In genomic region chr9:8365029-8365428, GRCh38 we compare ENCODE assay signal across 11 cellular contexts.
DNase-seq lines count a peak whose midpoint lies in the region; ATAC-seq and TF ChIP-seq lines count a peak whose summit lies in the region.
"Had no signal": no experiment of that assay in that cellular context is flagged by ENCODE, and none has a peak within 500 bp of the region (broad histone marks: within the 10 kb centered on the region; RNA-seq: fewer than 3 reads in every experiment).

No MANE protein-coding gene starts in this region.

- DNase-seq in chondrocyte (ENCODE audit: low spot score): no peak
- peak; percentile 33 for DNase-seq in retinal pigment epithelial cell (ENCODE audit: low read depth)
- no peak for DNase-seq in heart left ventricle
- DNase-seq in naive thymus-derived CD8-positive, alpha-beta T cell: no peak
- no peak for DNase-seq in NCI-H187 treated with DMSO at 0.1 percent for 48 hours (lab: John Stamatoyannopoulos, UW)
- DNase-seq in NCI-H2196 (lab: John Stamatoyannopoulos, UW; ENCODE audit: unreplicated experiment): no peak
- DNase-seq: activated naive CD8-positive, alpha-beta T cell treated with anti-CD3 and anti-CD28 coated beads, Interleukin-2, amount 10 ng/mL, durations not matched to agents 7 days and 5 days; foreskin keratinocyte; NCI-H69 had no signal

- peak overlapping the region; percentile 67 for H3K27ac Mint-ChIP-seq in chondrocyte (ENCODE audit: unreplicated experiment)
- H3K27ac Mint-ChIP-seq in naive thymus-derived CD8-positive, alpha-beta T cell: no peak overlapping the region
- H3K27ac Mint-ChIP-seq: activated naive CD8-positive, alpha-beta T cell treated with anti-CD3 and anti-CD28 coated beads, Interleukin-2, amount 10 ng/mL, durations not matched to agents 7 days and 5 days had no signal

- intact Hi-C loops in heart left ventricle (cut with DNase I): loop anchor here in 1 of 10 donors (10.0 kb wide), 1 partner anchor 400 kb away; no protein-coding TSS in a partner anchor

- WGBS in heart left ventricle, 4 donors: 26 to 54% (median 49%) methylated on average over 2 of the region's 2 CpGs

- no peaks in the 10 kb centered on the region for H3K9me3 ChIP-seq in heart left ventricle

- TF ChIP-seq POLR2A in heart left ventricle (IDR thresholded peaks at IDR 0.05): no peak

- H3K27me3 Mint-ChIP-seq in chondrocyte (ENCODE audit: low read depth): no peaks in the 10 kb centered on the region
- no peaks in the 10 kb centered on the region for H3K27me3 Mint-ChIP-seq in naive thymus-derived CD8-positive, alpha-beta T cell
- H3K27me3 Mint-ChIP-seq: activated naive CD8-positive, alpha-beta T cell treated with anti-CD3 and anti-CD28 coated beads, Interleukin-2, amount 10 ng/mL, durations not matched to agents 7 days and 5 days had no signal

- no peak overlapping the region for H3K27ac ChIP-seq in heart left ventricle
- H3K27ac ChIP-seq: foreskin keratinocyte had no signal

- H3K4me3 ChIP-seq in retinal pigment epithelial cell (ENCODE audit: low read length) (no peak overlapping the region), heart left ventricle (no peak overlapping the region)

- ATAC-seq in GM19043 (IDR thresholded peaks at IDR 0.05; ENCODE audit: low read depth, unreplicated experiment): peak; percentile 43
- peak; percentile 43 for ATAC-seq in HG03571 (IDR thresholded peaks at IDR 0.05; ENCODE audit: unreplicated experiment)
- no peak for ATAC-seq in heart left ventricle
- ATAC-seq in naive thymus-derived CD8-positive, alpha-beta T cell: no peak
- ATAC-seq: foreskin keratinocyte had no signal

- TF ChIP-seq CTCF in chondrocyte (IDR thresholded peaks at IDR 0.05) (no peak), retinal pigment epithelial cell (conservative IDR thresholded peaks at IDR 0.05; ENCODE audit: low read depth, low read length) (no peak), heart left ventricle (IDR thresholded peaks at IDR 0.05) (no peak)

- H3K4me3 Mint-ChIP-seq in chondrocyte (ENCODE audit: unreplicated experiment): no peak overlapping the region
- no peak overlapping the region for H3K4me3 Mint-ChIP-seq in naive thymus-derived CD8-positive, alpha-beta T cell
- H3K4me3 Mint-ChIP-seq: activated naive CD8-positive, alpha-beta T cell treated with anti-CD3 and anti-CD28 coated beads, Interleukin-2, amount 10 ng/mL, durations not matched to agents 7 days and 5 days had no signal

- H3K36me3 Mint-ChIP-seq in chondrocyte (ENCODE audit: low read depth): no peaks in the 10 kb centered on the region
- no peaks in the 10 kb centered on the region for H3K36me3 Mint-ChIP-seq in naive thymus-derived CD8-positive, alpha-beta T cell
- H3K36me3 Mint-ChIP-seq: activated naive CD8-positive, alpha-beta T cell treated with anti-CD3 and anti-CD28 coated beads, Interleukin-2, amount 10 ng/mL, durations not matched to agents 7 days and 5 days had no signal

- POLR2A ChIA-PET in naive thymus-derived CD8-positive, alpha-beta T cell (lab: Charles Lee): no interaction called here

- no peaks in the 10 kb centered on the region for H3K27me3 ChIP-seq in heart left ventricle
- H3K27me3 ChIP-seq: foreskin keratinocyte had no signal

- peaks cover 42% of the 10 kb centered on the region for H3K4me1 Mint-ChIP-seq in chondrocyte (ENCODE audit: low read depth)
- no peaks in the 10 kb centered on the region for H3K4me1 Mint-ChIP-seq in naive thymus-derived CD8-positive, alpha-beta T cell

- H3K36me3 ChIP-seq in heart left ventricle: no peaks in the 10 kb centered on the region

- H3K4me1 ChIP-seq in heart left ventricle: peaks cover 0 to 10% (median 0%) of the 10 kb centered on the region in 12 donors
- H3K4me1 ChIP-seq: foreskin keratinocyte had no signal

- no peaks in the 10 kb centered on the region for H3K9me3 Mint-ChIP-seq in chondrocyte (ENCODE audit: low read depth)
- H3K9me3 Mint-ChIP-seq in naive thymus-derived CD8-positive, alpha-beta T cell: no peaks in the 10 kb centered on the region
- H3K9me3 Mint-ChIP-seq: activated naive CD8-positive, alpha-beta T cell treated with anti-CD3 and anti-CD28 coated beads, Interleukin-2, amount 10 ng/mL, durations not matched to agents 7 days and 5 days had no signal

Comparison
In these comparisons a context has a peak if more than half of its experiments do, and no peak if none do; other contexts are left out.
1. ATAC-seq: peak in GM19043 (single experiment) and HG03571 (single experiment); none in heart left ventricle (0 of 4) and naive thymus-derived CD8-positive, alpha-beta T cell (0 of 2).